11 cellular contexts compared by ENCODE assay signal in the genomic region with DNA sequence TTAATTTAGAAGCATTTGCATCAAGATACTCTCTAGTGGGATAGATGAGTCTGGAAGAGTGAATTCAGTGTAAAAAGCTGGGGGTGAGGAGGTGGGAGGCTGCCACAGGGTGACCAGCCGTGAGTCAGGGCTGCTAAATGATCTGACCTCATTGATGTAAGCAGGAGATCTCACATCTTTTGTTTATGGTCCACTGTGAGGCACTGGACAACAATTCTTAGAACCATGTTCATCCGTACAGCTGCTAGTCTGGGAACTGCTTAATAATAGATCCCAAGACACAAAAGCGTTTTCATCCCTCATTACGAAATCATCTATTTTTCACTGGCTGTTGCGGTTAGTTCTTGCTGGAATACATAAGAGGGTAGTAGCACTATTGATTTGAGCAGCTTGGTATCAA. TPM values are rescaled to one million over a fixed set of nuclear protein-coding genes. Genes with fewer than 3 reads are reported as not detected.
DNase-seq lines count a peak whose midpoint lies in the region; ATAC-seq, FAIRE-seq and TF ChIP-seq lines count a peak whose summit lies in the region.
"Had no signal": no experiment of that assay in that cellular context is flagged by ENCODE, and none has a peak within 500 bp of the region (broad histone marks: within the 10 kb centered on the region; RNA-seq: fewer than 3 reads in every experiment).

No MANE protein-coding gene starts in this region.

- BruUV-seq in endothelial cell of umbilical vein (replicated peaks; lab: Mats Ljungman, UMichigan): no TSS peak
- no TSS peak for BruUV-seq in A673 (replicated peaks; lab: Mats Ljungman, UMichigan)

- H3K4me3 Mint-ChIP-seq in activated naive CD8-positive, alpha-beta T cell: no peak overlapping the region
- no peak overlapping the region for H3K4me3 Mint-ChIP-seq in activated naive CD8-positive, alpha-beta T cell treated with anti-CD3 and anti-CD28 coated beads, Interleukin-2, amount 50 U/mL, for 24 hours
- H3K4me3 Mint-ChIP-seq in naive thymus-derived CD4-positive, alpha-beta T cell: peak overlapping the region in 7 of 10 donors; percentile 14 to 67 (median 46)

- H3K9me3 ChIP-seq in endothelial cell of umbilical vein (replicated peaks; ENCODE audit: control insufficient read depth, insufficient read depth, low read length) (no peaks in the 10 kb centered on the region), uterus (no peaks in the 10 kb centered on the region), A673 (ENCODE audit: low read depth, low read length, poor library complexity, severe bottlenecking) (no peaks in the 10 kb centered on the region)
- H3K9me3 ChIP-seq in naive thymus-derived CD4-positive, alpha-beta T cell (ENCODE audit: control insufficient read depth in 2 of 3, low read length in 3 of 3): no peaks in the 10 kb centered on the region
- H3K9me3 ChIP-seq: right lobe of liver had no signal

- peak overlapping the region; percentile 17 for H3K27ac Mint-ChIP-seq in activated naive CD8-positive, alpha-beta T cell
- H3K27ac Mint-ChIP-seq in activated naive CD8-positive, alpha-beta T cell treated with anti-CD3 and anti-CD28 coated beads, Interleukin-2, amount 50 U/mL, for 24 hours: no peak overlapping the region
- H3K27ac Mint-ChIP-seq in naive thymus-derived CD4-positive, alpha-beta T cell: peak overlapping the region in 8 of 9 donors; percentile 21 to 87 (median 58)

- intact Hi-C loops in endothelial cell of umbilical vein (cut with micrococcal nuclease): no loop called here
- intact Hi-C loops in naive thymus-derived CD4-positive, alpha-beta T cell (cut with micrococcal nuclease): no loop called here
- intact Hi-C loops in uterus (cut with DNase I; ENCODE audit: low total_unique reads): loop anchor here (10.0 kb wide), 3 partner anchors 353 to 613 kb away; no protein-coding TSS in a partner anchor
- intact Hi-C loops in A673 (cut with micrococcal nuclease; ENCODE audit: unreplicated experiment): loop anchor here (5.0 kb wide), 1 partner anchor 616 kb away; no protein-coding TSS in a partner anchor

- H3K27me3 ChIP-seq in endothelial cell of umbilical vein (ENCODE audit: control insufficient read depth in 2 of 2, insufficient read depth in 2 of 2, low read length in 2 of 2) (no peaks in the 10 kb centered on the region), uterus (no peaks in the 10 kb centered on the region), A673 (replicated peaks; ENCODE audit: insufficient read depth, low read depth, low read length, poor library complexity) (no peaks in the 10 kb centered on the region)
- H3K27me3 ChIP-seq in naive thymus-derived CD4-positive, alpha-beta T cell (ENCODE audit: control insufficient read depth in 2 of 2, insufficient read depth in 2 of 2, low read length in 2 of 2): no peaks in the 10 kb centered on the region
- H3K27me3 ChIP-seq: right lobe of liver had no signal

- no peaks in the 10 kb centered on the region for H3K9me1 ChIP-seq in endothelial cell of umbilical vein (replicated peaks; ENCODE audit: control insufficient read depth, extremely low read depth, insufficient read depth, low read length)

- TF ChIP-seq POLR2A in endothelial cell of umbilical vein (IDR thresholded peaks at IDR 0.05; ENCODE audit: low read depth, low read length) (no peak), uterus (IDR thresholded peaks at IDR 0.05) (no peak)

- no peak for DNase-seq in activated naive CD8-positive, alpha-beta T cell treated with anti-CD3 and anti-CD28 coated beads, Interleukin-2, amount 50 U/mL, for 24 hours
- DNase-seq in endothelial cell of umbilical vein (ENCODE audit: low read depth, low spot score) (peak; percentile 46), NCI-H1417 (lab: John Stamatoyannopoulos, UW) (no peak), uterus (no peak), A673 (ENCODE audit: low spot score) (no peak)
- no peak for DNase-seq in naive thymus-derived CD4-positive, alpha-beta T cell
- DNase-seq: activated T-cell treated with anti-CD3 and anti-CD28 coated beads, Interleukin-2, amount 50 U/mL, for 48 hours; right lobe of liver had no signal

- POLR2A ChIA-PET in endothelial cell of umbilical vein (lab: Charles Lee) (no interaction called here), A673 (lab: Charles Lee; ENCODE audit: low non-redundant PET) (interaction anchor here (0.6 kb wide), 1 partner anchor 65 kb away, joined by 3 read pairs; no protein-coding TSS in a partner anchor)
- POLR2A ChIA-PET in naive thymus-derived CD4-positive, alpha-beta T cell (lab: Charles Lee): interaction anchor here (0.6 to 5.1 kb wide), 4 partner anchors 13 to 575 kb away, joined by 3 to 35 read pairs (median 4); no protein-coding TSS in a partner anchor

- H4K20me1 ChIP-seq in endothelial cell of umbilical vein (replicated peaks; ENCODE audit: control insufficient read depth, extremely low read depth, insufficient read depth, low read length): peaks cover 9% of the 10 kb centered on the region

- H3K27ac ChIP-seq in endothelial cell of umbilical vein (ENCODE audit: insufficient read depth, low read depth, low read length) (peak overlapping the region; percentile 13), uterus (peak overlapping the region in 1 of 2 donors; percentile 93), A673 (ENCODE audit: low read depth, low read length, poor library complexity, severe bottlenecking) (no peak overlapping the region)
- H3K27ac ChIP-seq in naive thymus-derived CD4-positive, alpha-beta T cell (ENCODE audit: low read depth, low read length): no peak overlapping the region
- H3K27ac ChIP-seq: C4-2B, right lobe of liver had no signal

- H3K4me3 ChIP-seq in endothelial cell of umbilical vein (replicated peaks in 1 of 3; ENCODE audit: insufficient read depth in 1 of 3, low read depth in 1 of 3, low read length in 3 of 3): no peak overlapping the region
- no peak overlapping the region for H3K4me3 ChIP-seq in naive thymus-derived CD4-positive, alpha-beta T cell (ENCODE audit: low read length)
- H3K4me3 ChIP-seq in uterus: no peak overlapping the region
- no peak overlapping the region for H3K4me3 ChIP-seq in A673 (ENCODE audit: low read depth, low read length, poor library complexity, severe bottlenecking)
- H3K4me3 ChIP-seq: right lobe of liver had no signal

- TF ChIP-seq CTCF in endothelial cell of umbilical vein (IDR thresholded peaks at IDR 0.05; ENCODE audit: extremely low read depth in 1 of 2, insufficient read depth in 1 of 2, low read depth in 1 of 2, low read length in 2 of 2): no peak
- no peak for TF ChIP-seq CTCF in uterus (IDR thresholded peaks at IDR 0.05)
- no peak for TF ChIP-seq CTCF in A673 (conservative IDR thresholded peaks at IDR 0.05; ENCODE audit: low read depth, low read length)

- no peak overlapping the region for H3K4me2 ChIP-seq in endothelial cell of umbilical vein (ENCODE audit: insufficient read depth, low read length)

- CTCF ChIA-PET in endothelial cell of umbilical vein (lab: Charles Lee) (interaction anchor here (0.6 to 6.0 kb wide), 5 partner anchors 9 to 497 kb away, joined by 3 to 133 read pairs (median 16); no protein-coding TSS in a partner anchor), A673 (lab: Charles Lee) (no interaction called here)
- CTCF ChIA-PET in naive thymus-derived CD4-positive, alpha-beta T cell (lab: Charles Lee): interaction anchor here (1.1 to 5.6 kb wide), 3 partner anchors 276 to 498 kb away, joined by 3 to 68 read pairs (median 61); no protein-coding TSS in a partner anchor

- H3K4me1 ChIP-seq in endothelial cell of umbilical vein (ENCODE audit: control insufficient read depth, extremely low read depth, insufficient read depth, low read length): peaks cover 38% of the 10 kb centered on the region
- peaks cover 27 to 61% of the 10 kb centered on the region in 2 donors for H3K4me1 ChIP-seq in naive thymus-derived CD4-positive, alpha-beta T cell (ENCODE audit: control insufficient read depth in 2 of 2, insufficient read depth in 2 of 2, low read length in 2 of 2)
- peaks cover 27 to 30% of the 10 kb centered on the region in 2 donors for H3K4me1 ChIP-seq in uterus
- peaks cover 57% of the 10 kb centered on the region for H3K4me1 ChIP-seq in A673 (ENCODE audit: insufficient read depth, low read length, poor library complexity, severe bottlenecking)

- no peak overlapping the region for H2AFZ ChIP-seq in endothelial cell of umbilical vein (ENCODE audit: low read depth, low read length)

- dilution Hi-C loops in endothelial cell of umbilical vein (cut with MboI; ENCODE audit: extremely low pct_ligation_motif_present, low sequenced_read_pairs): no loop called here

- H3K9me3 Mint-ChIP-seq in activated naive CD8-positive, alpha-beta T cell (ENCODE audit: low read depth): no peaks in the 10 kb centered on the region
- no peaks in the 10 kb centered on the region for H3K9me3 Mint-ChIP-seq in activated naive CD8-positive, alpha-beta T cell treated with anti-CD3 and anti-CD28 coated beads, Interleukin-2, amount 50 U/mL, for 24 hours
- H3K9me3 Mint-ChIP-seq in naive thymus-derived CD4-positive, alpha-beta T cell: peaks cover 0 to 2% (median 0%) of the 10 kb centered on the region in 11 donors

- ATAC-seq in activated naive CD8-positive, alpha-beta T cell treated with anti-CD3 and anti-CD28 coated beads, Interleukin-2, amount 50 U/mL, for 24 hours: no peak
- no peak for ATAC-seq in naive thymus-derived CD4-positive, alpha-beta T cell
- no peak for ATAC-seq in GM21447 (IDR thresholded peaks at IDR 0.05; ENCODE audit: unreplicated experiment)

- H3K36me3 Mint-ChIP-seq in activated naive CD8-positive, alpha-beta T cell: peaks cover 13% of the 10 kb centered on the region
- H3K36me3 Mint-ChIP-seq in activated naive CD8-positive, alpha-beta T cell treated with anti-CD3 and anti-CD28 coated beads, Interleukin-2, amount 50 U/mL, for 24 hours (ENCODE audit: low read depth): peaks cover 19% of the 10 kb centered on the region
- peaks cover 0 to 23% (median 17%) of the 10 kb centered on the region in 5 donors for H3K36me3 Mint-ChIP-seq in naive thymus-derived CD4-positive, alpha-beta T cell

- peaks cover 82% of the 10 kb centered on the region for H3K4me1 Mint-ChIP-seq in activated naive CD8-positive, alpha-beta T cell (ENCODE audit: low read depth)
- peaks cover 76% of the 10 kb centered on the region for H3K4me1 Mint-ChIP-seq in activated naive CD8-positive, alpha-beta T cell treated with anti-CD3 and anti-CD28 coated beads, Interleukin-2, amount 50 U/mL, for 24 hours
- H3K4me1 Mint-ChIP-seq in naive thymus-derived CD4-positive, alpha-beta T cell: peaks cover 46 to 95% (median 84%) of the 10 kb centered on the region in 7 donors

- no peak overlapping the region for H3K9ac ChIP-seq in endothelial cell of umbilical vein (replicated peaks; ENCODE audit: extremely low read depth, insufficient read depth, low read length)

- H3K27me3 Mint-ChIP-seq in activated naive CD8-positive, alpha-beta T cell: no peaks in the 10 kb centered on the region
- H3K27me3 Mint-ChIP-seq in activated naive CD8-positive, alpha-beta T cell treated with anti-CD3 and anti-CD28 coated beads, Interleukin-2, amount 50 U/mL, for 24 hours: no peaks in the 10 kb centered on the region
- peaks cover 0 to 2% (median 0%) of the 10 kb centered on the region in 5 donors for H3K27me3 Mint-ChIP-seq in naive thymus-derived CD4-positive, alpha-beta T cell

- FAIRE-seq in endothelial cell of umbilical vein (lab: Jason Lieb, UNC): peak; percentile 44

- peaks cover 92% of the 10 kb centered on the region for H3K79me2 ChIP-seq in endothelial cell of umbilical vein (ENCODE audit: control insufficient read depth, insufficient read depth, low read length)

- peaks cover 7 to 13% of the 10 kb centered on the region in 2 experiments for H3K36me3 ChIP-seq in endothelial cell of umbilical vein (ENCODE audit: control insufficient read depth in 2 of 2, extremely low read depth in 1 of 2, insufficient read depth in 2 of 2, low read length in 2 of 2)
- H3K36me3 ChIP-seq in naive thymus-derived CD4-positive, alpha-beta T cell (ENCODE audit: control insufficient read depth in 2 of 3, insufficient read depth in 3 of 3, low read length in 3 of 3): peaks cover 4 to 16% (median 10%) of the 10 kb centered on the region in 3 experiments
- no peaks in the 10 kb centered on the region for H3K36me3 ChIP-seq in uterus
- H3K36me3 ChIP-seq in A673 (ENCODE audit: insufficient read depth, low read length, poor library complexity, severe bottlenecking): peaks cover 17% of the 10 kb centered on the region

RNA-seq across cellular contexts. Expression of a gene that starts 14.1 kb away (rescaled TPM):
- total RNA-seq in endothelial cell of umbilical vein: 50.5 and 51.8 TPM in 2 replicates
- polyA plus RNA-seq in endothelial cell of umbilical vein: 23.7 and 27.7 TPM in 2 replicates
- 23.0 and 24.0 TPM in 2 replicates for polyA plus RNA-seq in endothelial cell of umbilical vein (2011; cell fraction: cytosol; rRNA removed)
- 60.4 and 62.4 TPM in 2 replicates for polyA plus RNA-seq in endothelial cell of umbilical vein (2011; cell fraction: nucleus; rRNA removed)
- polyA plus RNA-seq in endothelial cell of umbilical vein (2012): 22.7 and 26.3 TPM in 2 replicates
- polyA minus RNA-seq in endothelial cell of umbilical vein: 80.9 and 81.2 TPM in 2 replicates
- polyA minus RNA-seq in endothelial cell of umbilical vein (2011; cell fraction: cytosol; rRNA and poly(A)+ RNA removed): 11.0 TPM
- 203 and 233 TPM in 2 replicates for polyA minus RNA-seq in endothelial cell of umbilical vein (2011; cell fraction: nucleus; rRNA and poly(A)+ RNA removed)
- total RNA-seq in naive thymus-derived CD4-positive, alpha-beta T cell: 100 to 1,000 TPM in 4 of 5 experiments, 10 to 100 TPM in 1; 21.0 to 142 (median 132) TPM
- 10 to 100 TPM; 68.7 to 84.7 TPM for polyA plus RNA-seq in naive thymus-derived CD4-positive, alpha-beta T cell
- 10 to 100 TPM; 13.8 to 69.0 (median 41.2) TPM for total RNA-seq in uterus
- 36.1 and 38.4 TPM in 2 replicates for total RNA-seq in A673 (2021)

Comparison
In these comparisons a context has a peak if more than half of its experiments do, and no peak if none do; other contexts are left out.
1. H3K4me3 Mint-ChIP-seq: peak in naive thymus-derived CD4-positive, alpha-beta T cell (7 of 10); none in activated naive CD8-positive, alpha-beta T cell (single experiment) and activated naive CD8-positive, alpha-beta T cell treated with anti-CD3 and anti-CD28 coated beads, Interleukin-2, amount 50 U/mL, for 24 hours (single experiment).
2. intact Hi-C loops: an anchor here in uterus (10.0 kb wide) and A673 (5.0 kb wide); none called in endothelial cell of umbilical vein and naive thymus-derived CD4-positive, alpha-beta T cell.